In the genomic region with DNA sequence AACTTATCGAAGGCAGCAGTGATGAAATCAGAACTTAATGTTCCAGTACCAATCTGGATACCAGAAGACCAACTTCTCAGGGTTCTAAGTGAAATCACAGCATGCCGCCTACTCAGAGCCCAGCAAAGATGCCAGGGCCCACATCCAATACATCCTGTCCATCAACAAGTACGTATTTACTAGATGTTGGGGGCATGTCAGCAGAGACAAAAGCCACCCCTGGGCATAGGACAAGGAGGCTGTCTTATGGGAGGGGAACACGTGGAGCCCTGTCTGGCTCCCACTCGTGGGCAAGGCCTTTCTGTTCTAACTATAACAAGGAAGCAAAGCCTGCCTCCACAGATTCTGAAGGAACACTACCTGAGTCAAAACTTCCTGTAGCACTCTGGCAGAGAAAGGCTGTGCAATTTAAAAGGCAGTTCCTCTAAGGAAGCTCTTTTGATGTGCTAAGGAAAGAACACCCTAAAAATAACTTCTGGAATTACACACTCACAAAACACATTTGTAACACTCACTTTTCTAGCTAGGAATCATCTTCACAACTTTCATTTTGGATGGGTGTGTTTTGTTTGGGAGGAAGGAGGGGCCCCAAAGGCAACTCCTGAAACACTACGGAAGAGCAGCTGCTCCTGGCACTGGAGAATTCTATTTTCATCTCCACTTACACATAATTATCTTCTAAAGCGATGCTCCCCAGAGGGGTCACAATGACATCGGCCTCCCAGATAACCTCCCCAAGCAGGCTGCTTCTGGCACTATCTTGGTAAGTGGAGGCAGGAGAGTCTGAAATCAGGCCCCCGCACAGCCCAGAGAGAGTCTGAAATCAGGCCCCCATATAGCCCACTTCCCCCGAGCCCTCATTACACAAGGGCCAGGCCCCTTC, we compare ENCODE assay signal across 7 cellular contexts. TPM values are rescaled to one million over a fixed set of nuclear protein-coding genes. Genes with fewer than 3 reads are reported as not detected.
A peak's percentile ranks its signal among the peaks of the same experiment; 100 is the strongest.
DNase-seq lines count a peak whose midpoint lies in the region; ATAC-seq, FAIRE-seq and TF ChIP-seq lines count a peak whose summit lies in the region.

No MANE protein-coding gene starts in this region.

- peak overlapping the region; percentile 1 for H2AFZ ChIP-seq in keratinocyte (ENCODE audit: control insufficient read depth, low read length)

- 61 to 72% (median 64%) methylated on average over 10 of the region's 10 CpGs for WGBS in stomach, 5 donors

- H3K36me3 ChIP-seq in keratinocyte (ENCODE audit: control insufficient read depth in 2 of 2, extremely low read depth in 1 of 2, insufficient read depth in 2 of 2, low read length in 2 of 2): no peaks in the 10 kb centered on the region
- no peaks in the 10 kb centered on the region for H3K36me3 ChIP-seq in stomach
- H3K36me3 ChIP-seq in HAP-1 (replicated peaks): no peaks in the 10 kb centered on the region

- H4K20me1 ChIP-seq in keratinocyte (ENCODE audit: control insufficient read depth, extremely low read depth, insufficient read depth, low read length): no peaks in the 10 kb centered on the region

- H3K27ac ChIP-seq in VCaP: peak overlapping the region; percentile 65
- H3K27ac ChIP-seq in keratinocyte (ENCODE audit: control insufficient read depth, insufficient read depth, low read length): no peak overlapping the region
- peak overlapping the region; percentile 56 to 77 (median 69) for H3K27ac ChIP-seq in stomach

- no peaks in the 10 kb centered on the region for H3K9me3 ChIP-seq in keratinocyte (ENCODE audit: control insufficient read depth, low read depth, low read length)
- no peaks in the 10 kb centered on the region for H3K9me3 ChIP-seq in stomach
- H3K9me3 ChIP-seq in HAP-1: no peaks in the 10 kb centered on the region

- H3K9me1 ChIP-seq in keratinocyte (ENCODE audit: control insufficient read depth, extremely low read depth, insufficient read depth, low read length): no peaks in the 10 kb centered on the region

- H3K4me2 ChIP-seq in keratinocyte (ENCODE audit: control insufficient read depth, extremely low read depth, insufficient read depth, low read depth, low read length): no peak overlapping the region

- H3K9ac ChIP-seq in keratinocyte (ENCODE audit: control insufficient read depth, extremely low read depth, insufficient read depth, low read length): no peak overlapping the region

- H3K4me1 ChIP-seq in keratinocyte (ENCODE audit: control insufficient read depth, extremely low read depth, insufficient read depth, low read length): no peaks in the 10 kb centered on the region
- H3K4me1 ChIP-seq in stomach: peaks cover 41 to 71% (median 60%) of the 10 kb centered on the region in 4 donors
- H3K4me1 ChIP-seq in HAP-1: no peaks in the 10 kb centered on the region

- intact Hi-C loops in stomach (cut with DNase I; ENCODE audit: low total_unique reads): no loop called here

- no peak for TF ChIP-seq EP300 in stomach (IDR thresholded peaks at IDR 0.05)

- in situ Hi-C loops in HAP-1 (cut with MboI; ENCODE audit: low sequenced_read_pairs): no loop called here

- no peaks in the 10 kb centered on the region for H3K27me3 ChIP-seq in keratinocyte (ENCODE audit: control insufficient read depth, extremely low read depth, insufficient read depth, low read length)
- H3K27me3 ChIP-seq in stomach: no peaks in the 10 kb centered on the region
- H3K27me3 ChIP-seq in HAP-1 (ENCODE audit: low read depth): no peaks in the 10 kb centered on the region

- no peak for FAIRE-seq in keratinocyte (lab: Jason Lieb, UNC)

- dilution Hi-C loops in keratinocyte (cut with MboI; ENCODE audit: extremely low pct_ligation_motif_present, low sequenced_read_pairs): no loop called here

- TF ChIP-seq CTCF in VCaP (conservative IDR thresholded peaks at IDR 0.05) (no peak), keratinocyte (optimal IDR thresholded peaks at IDR 0.05 in 1 of 3, IDR thresholded peaks at IDR 0.05 in 1 of 3, conservative IDR thresholded peaks at IDR 0.05 in 1 of 3; ENCODE audit: extremely low read depth in 1 of 3, insufficient read depth in 2 of 3, low read length in 3 of 3) (no peak), stomach (IDR thresholded peaks at IDR 0.05) (no peak)

- DNase-seq in NCI-H1105 treated with DMSO at 0.1 percent for 48 hours (lab: John Stamatoyannopoulos, UW): peak; percentile 54
- no peak for DNase-seq in keratinocyte (ENCODE audit: low read depth, low spot score)
- no peak for DNase-seq in stomach
- DNase-seq in HAP-1 (ENCODE audit: low spot score in 2 of 2): no peak

- no peaks in the 10 kb centered on the region for H3K79me2 ChIP-seq in keratinocyte (ENCODE audit: control insufficient read depth, insufficient read depth, low read length)

- H3K4me3 ChIP-seq in keratinocyte (ENCODE audit: control insufficient read depth in 2 of 3, extremely low read depth in 1 of 3, insufficient read depth in 2 of 3, low read depth in 1 of 3, low read length in 3 of 3): no peak overlapping the region
- no peak overlapping the region for H3K4me3 ChIP-seq in stomach
- no peak overlapping the region for H3K4me3 ChIP-seq in HAP-1

- no peak for TF ChIP-seq POLR2A in stomach (IDR thresholded peaks at IDR 0.05)

- no peak for ATAC-seq in GM21825 (IDR thresholded peaks at IDR 0.05; ENCODE audit: unreplicated experiment)
- no peak for ATAC-seq in GM18519 (IDR thresholded peaks at IDR 0.05; ENCODE audit: low FRiP score, unreplicated experiment)

RNA-seq across cellular contexts. Expression of gene SMCO4, which starts 14.2 kb away (rescaled TPM):
- polyA plus RNA-seq in keratinocyte (1.5 to 3.8 TPM (median 1.9 TPM) in 3 replicates), stomach (10 to 100 TPM; 25.1 to 89.1 (median 61.9) TPM)
- not detected for polyA plus RNA-seq in keratinocyte (2011; ENCODE audit: low read depth)
- 1.4 TPM in 2 replicates for polyA plus RNA-seq in keratinocyte (2011; cell fraction: cytosol; rRNA removed)
- polyA plus RNA-seq in keratinocyte (2011; cell fraction: nucleus; rRNA removed): 0.20 and 0.75 TPM in 2 replicates
- polyA plus RNA-seq in keratinocyte (2012; ENCODE audit: low replicate concordance): 0.92 and 2.1 TPM in 2 replicates
- polyA minus RNA-seq in keratinocyte: 0.32 TPM in 1 of 3 replicates, not detected in the others
- not detected for polyA minus RNA-seq in keratinocyte (2011; cell fraction: cytosol; rRNA and poly(A)+ RNA removed)
- polyA minus RNA-seq in keratinocyte (2011; cell fraction: nucleus; rRNA and poly(A)+ RNA removed): not detected in 2 replicates
- total RNA-seq in stomach: 100 to 1,000 TPM in 1 of 5 donors, 10 to 100 TPM in 1, 1 to 10 TPM in 2, not detected in 1; 2.9 to 306 (median 13.3) TPM

Comparison
In these comparisons a context has a peak if more than half of its experiments do, and no peak if none do; other contexts are left out.
1. RNA of gene SMCO4, which starts 14.2 kb away (polyA plus RNA-seq): 25.1 to 89.1 TPM in stomach; 0.20 to 3.8 TPM in keratinocyte; every median in the first group is over 4 times any median in the second.